Comparison of ENCODE assay signal across 1 cellular context in the genomic region with DNA sequence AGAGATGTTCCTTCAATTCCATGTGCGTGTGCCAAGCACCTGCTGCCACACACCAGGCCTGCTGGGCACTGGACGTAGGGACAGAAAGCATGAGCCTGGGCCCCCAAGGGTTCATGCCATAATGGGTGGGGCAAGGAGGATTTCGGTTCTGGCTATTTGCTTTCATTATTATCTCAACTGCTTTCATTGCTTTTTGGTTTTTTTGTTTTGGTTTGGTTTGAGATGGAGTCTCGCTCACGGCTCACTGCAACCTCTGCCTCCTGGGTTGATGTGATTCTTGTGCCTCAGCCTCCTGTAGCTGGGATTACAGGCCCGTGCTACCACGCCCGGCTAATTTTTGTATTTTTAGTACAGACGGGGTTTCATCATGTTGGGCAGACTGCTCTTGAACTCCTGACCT.
TF ChIP-seq lines count a peak whose summit lies in the region.

No MANE protein-coding gene starts in this region.

TF ChIP-seq in GM23338, 12 proteins besides CTCF, POLR2A, EP300 and RAD21:
- TF ChIP-seq, protein P1, sequence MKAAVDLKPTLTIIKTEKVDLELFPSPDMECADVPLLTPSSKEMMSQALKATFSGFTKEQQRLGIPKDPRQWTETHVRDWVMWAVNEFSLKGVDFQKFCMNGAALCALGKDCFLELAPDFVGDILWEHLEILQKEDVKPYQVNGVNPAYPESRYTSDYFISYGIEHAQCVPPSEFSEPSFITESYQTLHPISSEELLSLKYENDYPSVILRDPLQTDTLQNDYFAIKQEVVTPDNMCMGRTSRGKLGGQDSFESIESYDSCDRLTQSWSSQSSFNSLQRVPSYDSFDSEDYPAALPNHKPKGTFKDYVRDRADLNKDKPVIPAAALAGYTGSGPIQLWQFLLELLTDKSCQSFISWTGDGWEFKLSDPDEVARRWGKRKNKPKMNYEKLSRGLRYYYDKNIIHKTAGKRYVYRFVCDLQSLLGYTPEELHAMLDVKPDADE (IDR thresholded peaks at IDR 0.05) = no peak
- TF ChIP-seq EZH2 (IDR thresholded peaks at IDR 0.05; ENCODE audit: low read depth, unreplicated experiment) = no peak
- TF ChIP-seq STAT1 (IDR thresholded peaks at IDR 0.05; ENCODE audit: unreplicated experiment) = no peak
- no peak for TF ChIP-seq JUNB (IDR thresholded peaks at IDR 0.05; ENCODE audit: unreplicated experiment)
TF ChIP-seq in GM23338: peak in this region for 0.
